In the genomic region with DNA sequence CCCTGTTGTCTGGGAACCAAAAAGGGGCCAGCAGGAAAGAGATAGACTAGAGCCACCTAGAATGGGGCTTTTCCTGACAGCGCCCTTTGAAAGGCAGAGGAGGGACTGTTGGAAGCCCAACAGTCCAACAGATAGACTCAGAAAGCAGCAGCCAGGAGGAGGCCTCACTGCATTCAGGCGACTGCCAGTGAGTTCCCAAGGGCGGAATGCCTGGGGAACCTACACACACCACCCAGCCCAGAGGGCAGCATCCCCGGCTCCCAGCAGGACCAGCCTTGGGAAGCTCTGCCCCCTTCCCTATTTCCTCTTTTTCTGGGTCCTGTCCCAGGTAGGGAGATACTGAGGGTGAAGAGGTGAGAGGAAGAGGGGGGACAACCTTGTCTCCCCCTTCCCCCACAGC, we compare ENCODE assay signal across 27 cellular contexts.
"Had no signal": no experiment of that assay in that cellular context is flagged by ENCODE, and none has a peak within 500 bp of the region (broad histone marks: within the 10 kb centered on the region; RNA-seq: fewer than 3 reads in every experiment).

No MANE protein-coding gene starts in this region.

- H3K4me1 Mint-ChIP-seq: stimulated activated naive CD8-positive, alpha-beta T cell treated with anti-CD3 and anti-CD28 coated beads, Interleukin-15, amount 100 ng/mL, for 72 hours had no signal

- H3K36me3 Mint-ChIP-seq: naive thymus-derived CD4-positive, alpha-beta T cell had no signal

- H3K27ac ChIP-seq: dorsolateral prefrontal cortex, esophagus muscularis mucosa, foreskin keratinocyte, gastroesophageal sphincter, heart left ventricle, hepatocyte, lower lobe of right lung, prostate gland, right atrium auricular region, suprapubic skin, transverse colon, vagina had no signal

- H3K27ac Mint-ChIP-seq: naive thymus-derived CD4-positive, alpha-beta T cell; nephron; stimulated activated naive CD8-positive, alpha-beta T cell treated with anti-CD3 and anti-CD28 coated beads, Interleukin-15, amount 100 ng/mL, for 72 hours had no signal

- DNase-seq: cortex of kidney; dorsolateral prefrontal cortex; effector CD4-positive, alpha-beta T cell; foreskin keratinocyte; heart left ventricle; left ventricle myocardium superior; lower lobe of right lung; midbrain; naive thymus-derived CD4-positive, alpha-beta T cell; nucleus accumbens; stimulated activated CD4-positive, alpha-beta T cell treated with anti-CD3 and anti-CD28 coated beads, Interleukin-12 subunit alpha, Interleukin-12 subunit beta, amount 100 ng/mL, for 4 hours; stimulated activated CD4-positive, alpha-beta T cell treated with anti-CD3 and anti-CD28 coated beads, Interleukin-1b, Interleukin-23, amount 100 ng/mL, for 48 hours; stimulated activated CD4-positive, alpha-beta T cell treated with anti-CD3 and anti-CD28 coated beads, Interleukin-4, amount 100 ng/mL, for 1 hour; stimulated activated CD8-positive, alpha-beta memory T cell treated with anti-CD3 and anti-CD28 coated beads, Interleukin-4, amount 100 ng/mL, for 48 hours; stimulated activated naive CD4-positive, alpha-beta T cell; stimulated activated naive CD8-positive, alpha-beta T cell treated with anti-CD3 and anti-CD28 coated beads, Interleukin-15, amount 100 ng/mL, for 72 hours; transverse colon had no signal

- H3K4me3 Mint-ChIP-seq: naive thymus-derived CD4-positive, alpha-beta T cell; nephron; stimulated activated naive CD8-positive, alpha-beta T cell treated with anti-CD3 and anti-CD28 coated beads, Interleukin-15, amount 100 ng/mL, for 72 hours had no signal

- ATAC-seq: foreskin keratinocyte; gastroesophageal sphincter; heart left ventricle; left ventricle myocardium superior; lower lobe of right lung; naive thymus-derived CD4-positive, alpha-beta T cell; sciatic nerve; stimulated activated naive CD8-positive, alpha-beta T cell treated with anti-CD3 and anti-CD28 coated beads, Interleukin-15, amount 100 ng/mL, for 72 hours had no signal

- H3K27me3 ChIP-seq: dorsolateral prefrontal cortex, esophagus muscularis mucosa, foreskin keratinocyte, gastroesophageal sphincter, heart left ventricle, hepatocyte, right atrium auricular region, suprapubic skin, transverse colon, vagina had no signal

- H3K9me3 Mint-ChIP-seq: nephron; stimulated activated naive CD8-positive, alpha-beta T cell treated with anti-CD3 and anti-CD28 coated beads, Interleukin-15, amount 100 ng/mL, for 72 hours had no signal

- H3K27me3 Mint-ChIP-seq: stimulated activated naive CD8-positive, alpha-beta T cell treated with anti-CD3 and anti-CD28 coated beads, Interleukin-15, amount 100 ng/mL, for 72 hours had no signal

- H3K4me2 ChIP-seq: hepatocyte, smooth muscle cell had no signal

- H2AFZ ChIP-seq: hepatocyte had no signal

- H3K79me2 ChIP-seq: hepatocyte had no signal

- H3K9me3 ChIP-seq: esophagus muscularis mucosa, gastroesophageal sphincter, heart left ventricle, lower lobe of right lung, prostate gland, right atrium auricular region, suprapubic skin, transverse colon, vagina had no signal

- H3K36me3 ChIP-seq: esophagus muscularis mucosa, gastroesophageal sphincter, heart left ventricle, lower lobe of right lung, prostate gland, right atrium auricular region, suprapubic skin, transverse colon, vagina had no signal

- H3K4me1 ChIP-seq: foreskin keratinocyte, gastroesophageal sphincter, prostate gland, suprapubic skin, vagina had no signal

- H3K4me3 ChIP-seq: dorsolateral prefrontal cortex, esophagus muscularis mucosa, gastroesophageal sphincter, heart left ventricle, hepatocyte, lower lobe of right lung, prostate gland, right atrium auricular region, smooth muscle cell, suprapubic skin, transverse colon, vagina had no signal
